In genomic region chr10:101693701-101694055, GRCh38 we compare ENCODE assay signal across 8 cellular contexts. TPM values are rescaled to one million over a fixed set of nuclear protein-coding genes. Genes with fewer than 3 reads are reported as not detected.
DNase-seq lines count a peak whose midpoint lies in the region; ATAC-seq and TF ChIP-seq lines count a peak whose summit lies in the region.

No MANE protein-coding gene starts in this region.

- H3K79me1 ChIP-seq in trophoblast cell (ENCODE audit: low read length), result peaks cover 11% of the 10 kb centered on the region

- peak overlapping the region; percentile 81 for H3K4me3 Mint-ChIP-seq in WTC11

- POLR2A ChIA-PET in WTC11 (lab: Charles Lee), result interaction anchor here (0.5 to 1.5 kb wide), 4 partner anchors 45 to 125 kb away, joined by 3 to 6 read pairs (median 3); partner anchors contain the start of gene OGA

- TF ChIP-seq CTCF in WTC11 (IDR thresholded peaks at IDR 0.05), result no peak
- TF ChIP-seq CTCF in foreskin fibroblast (IDR thresholded peaks at IDR 0.05; ENCODE audit: low read depth, low read length), result no peak

- H2AK5ac ChIP-seq in trophoblast cell (ENCODE audit: low read length), result no peak overlapping the region

- H3K9me3 Mint-ChIP-seq in WTC11, result no peaks in the 10 kb centered on the region

- H3K27ac ChIP-seq in HUES48 (ENCODE audit: low read depth, low read length) (peak overlapping the region; percentile 92), trophoblast cell (ENCODE audit: low read depth, low read length) (no peak overlapping the region)

- H2BK12ac ChIP-seq in trophoblast cell (ENCODE audit: low read length), result no peak overlapping the region

- peaks cover 7% of the 10 kb centered on the region for H3K79me2 ChIP-seq in trophoblast cell (ENCODE audit: control insufficient read depth, insufficient read depth, low read length, poor library complexity)

- DNase-seq in DMS53 treated with DMSO at 0.1 percent for 48 hours (lab: John Stamatoyannopoulos, UW; ENCODE audit: unreplicated experiment) (peak; percentile 25), WTC11 (ENCODE audit: low spot score) (no peak), foreskin fibroblast (peak; percentile 22 to 66), trophoblast cell (no peak), CD1c-positive myeloid dendritic cell (ENCODE audit: extremely low spot score) (no peak), NCI-H1436 (lab: John Stamatoyannopoulos, UW) (no peak)

- CTCF ChIA-PET in WTC11 (lab: Charles Lee), result interaction anchor here (1.0 to 1.8 kb wide), 6 partner anchors 56 to 147 kb away, joined by 3 to 9 read pairs (median 4); no protein-coding TSS in a partner anchor

- peak overlapping the region; percentile 95 for H4K8ac ChIP-seq in trophoblast cell (ENCODE audit: low read depth, low read length)

- H3K27ac Mint-ChIP-seq in WTC11, result peak overlapping the region; percentile 95

- WGBS in trophoblast cell (ENCODE audit: extremely low coverage, insufficient coverage, insufficient read length), result no CpG with 5 or more reads among the region's 7 CpGs

- H3K27me3 ChIP-seq in HUES48 (ENCODE audit: control insufficient read depth, insufficient read depth, low read length), result peaks cover 2% of the 10 kb centered on the region; the same call in 1 of the 2 replicates
- H3K27me3 ChIP-seq in trophoblast cell (ENCODE audit: insufficient read depth, low read length), result no peaks in the 10 kb centered on the region

- no peaks in the 10 kb centered on the region for H3K27me3 Mint-ChIP-seq in WTC11 (ENCODE audit: low read depth)

- peak overlapping the region; percentile 88 for H4K12ac ChIP-seq in trophoblast cell (ENCODE audit: low read depth, low read length)

- H3K4me2 ChIP-seq in trophoblast cell (ENCODE audit: low read length), result peak overlapping the region; percentile 56

- H3K9ac ChIP-seq in HUES48 (ENCODE audit: low read depth, low read length), result peak overlapping the region; percentile 93
- H3K9ac ChIP-seq in trophoblast cell (ENCODE audit: low read length), result peak overlapping the region; percentile 57

- H3K9me3 ChIP-seq in HUES48 (ENCODE audit: control insufficient read depth, insufficient read depth, low read length) (no peaks in the 10 kb centered on the region), trophoblast cell (ENCODE audit: insufficient read depth, low read depth, low read length) (no peaks in the 10 kb centered on the region)

- no peak overlapping the region for H2BK120ac ChIP-seq in trophoblast cell (ENCODE audit: insufficient read depth, low read length, poor library complexity)

- H3K36me3 Mint-ChIP-seq in WTC11, result no peaks in the 10 kb centered on the region

- H4K91ac ChIP-seq in trophoblast cell (ENCODE audit: low read depth, low read length), result peak overlapping the region; percentile 91

- ATAC-seq in GM19452 (IDR thresholded peaks at IDR 0.05; ENCODE audit: unreplicated experiment), result peak; percentile 25
- ATAC-seq in WTC11, result no peak

- H3K14ac ChIP-seq in trophoblast cell (ENCODE audit: low read length), result peak overlapping the region; percentile 97

- H2BK5ac ChIP-seq in trophoblast cell (ENCODE audit: low read depth, low read length, poor library complexity), result peak overlapping the region; percentile 37

- peaks cover 47% of the 10 kb centered on the region for H3K4me1 Mint-ChIP-seq in WTC11

- H3K23ac ChIP-seq in trophoblast cell (ENCODE audit: low read length), result no peak overlapping the region

- H3K4ac ChIP-seq in trophoblast cell (ENCODE audit: low read depth, low read length), result peak overlapping the region; percentile 2

- peak overlapping the region; percentile 81 for H2AFZ ChIP-seq in trophoblast cell (ENCODE audit: insufficient read depth, low read length, poor library complexity)

- H3K4me3 ChIP-seq in HUES48 (ENCODE audit: low read depth, low read length) (peak overlapping the region; percentile 91), foreskin fibroblast (ENCODE audit: low read depth in 1 of 2, low read length in 2 of 2) (peak overlapping the region; percentile 81 to 83), trophoblast cell (ENCODE audit: low read depth, low read length) (peak overlapping the region; percentile 76)

- H3K36me3 ChIP-seq in HUES48 (ENCODE audit: control insufficient read depth, insufficient read depth, low read length), result no peaks in the 10 kb centered on the region
- no peaks in the 10 kb centered on the region for H3K36me3 ChIP-seq in trophoblast cell (ENCODE audit: control insufficient read depth in 1 of 2, insufficient read depth in 2 of 2, low read length in 2 of 2)

- H3K4me1 ChIP-seq in HUES48 (ENCODE audit: control insufficient read depth, insufficient read depth, low read length) (peaks cover 26% of the 10 kb centered on the region), trophoblast cell (ENCODE audit: control insufficient read depth in 1 of 2, insufficient read depth in 2 of 2, low read length in 2 of 2) (peaks cover 7 to 8% of the 10 kb centered on the region in 2 experiments)

- H3K18ac ChIP-seq in trophoblast cell (ENCODE audit: low read length), result no peak overlapping the region

TF ChIP-seq in WTC11, 78 proteins besides CTCF, POLR2A, EP300 and RAD21:
- TF ChIP-seq AR (CRISPR knock-in tag; IDR thresholded peaks at IDR 0.05) (no peak), IRF1 (CRISPR knock-in tag; IDR thresholded peaks at IDR 0.05) (no peak)
TF ChIP-seq in WTC11: peak in this region for 0.

RNA-seq across cellular contexts. Expression of gene FBXW4, which starts 1.3 kb away (rescaled TPM):
- total RNA-seq in WTC11 (2021), result 45.3 to 47.9 TPM (median 46.3 TPM) in 3 replicates
- 16.1 and 16.9 TPM in 2 replicates for polyA plus RNA-seq in trophoblast cell (2013)

Comparison
In these comparisons a context has a peak if more than half of its experiments do, and no peak if none do; other contexts are left out.
1. DNase-seq: peak in DMS53 treated with DMSO at 0.1 percent for 48 hours (single experiment) and foreskin fibroblast (2 of 2); none in WTC11 (single experiment), trophoblast cell (0 of 2), CD1c-positive myeloid dendritic cell (single experiment) and NCI-H1436 (single experiment).
2. Peak in every context shown above with its lines, with median percentiles within 50 percentile points of each other: H3K4me3 ChIP-seq.